In the genomic region with DNA sequence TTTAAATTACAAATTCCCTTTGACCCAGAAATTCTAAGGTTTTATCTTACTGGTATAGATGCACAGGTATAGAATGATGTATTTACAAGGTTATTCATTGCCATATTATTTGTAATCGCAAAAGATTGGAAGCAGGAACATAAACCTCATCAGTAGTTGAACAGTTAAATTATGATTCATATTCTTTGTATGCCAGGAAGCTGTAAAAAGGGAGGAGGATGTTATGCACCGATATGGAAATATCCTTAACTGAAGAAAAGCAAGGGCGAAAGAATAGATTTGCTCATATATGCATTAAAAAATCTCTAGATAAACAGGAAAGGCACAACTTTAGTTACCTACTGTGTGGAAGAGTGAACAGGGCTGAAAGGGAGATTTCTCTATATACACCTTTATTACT, we compare ENCODE assay signal across 18 cellular contexts. TPM values are rescaled to one million over a fixed set of nuclear protein-coding genes. Genes with fewer than 3 reads are reported as not detected.
DNase-seq lines count a peak whose midpoint lies in the region; ATAC-seq and TF ChIP-seq lines count a peak whose summit lies in the region.
"Had no signal": no experiment of that assay in that cellular context is flagged by ENCODE, and none has a peak within 500 bp of the region (broad histone marks: within the 10 kb centered on the region; RNA-seq: fewer than 3 reads in every experiment).

No MANE protein-coding gene starts in this region.

- H3K9me3 ChIP-seq in Panc1 (ENCODE audit: control insufficient read depth, insufficient read depth, low read depth, low read length) = no peaks in the 10 kb centered on the region
- no peaks in the 10 kb centered on the region for H3K9me3 ChIP-seq in colonic mucosa
- H3K9me3 ChIP-seq in osteoblast (ENCODE audit: low read depth, low read length) = no peaks in the 10 kb centered on the region
- H3K9me3 ChIP-seq in gastrocnemius medialis = no peaks in the 10 kb centered on the region

- intact Hi-C loops in Calu3 (cut with micrococcal nuclease; ENCODE audit: unreplicated experiment) = loop anchor here (5.0 kb wide), 1 partner anchor 35 kb away; a partner anchor contains a TSS
- intact Hi-C loops in Panc1 (cut with micrococcal nuclease; ENCODE audit: unreplicated experiment) = no loop called here
- intact Hi-C loops in colonic mucosa (cut with DNase I) = no loop called here
- intact Hi-C loops in gastrocnemius medialis (cut with DNase I; ENCODE audit: low total_unique reads) = no loop called here

- TF ChIP-seq CTCF in Calu3 (IDR thresholded peaks at IDR 0.05; ENCODE audit: unreplicated experiment) = no peak
- no peak for TF ChIP-seq CTCF in Panc1 (IDR thresholded peaks at IDR 0.05)
- no peak for TF ChIP-seq CTCF in colonic mucosa (IDR thresholded peaks at IDR 0.05)
- TF ChIP-seq CTCF in osteoblast (IDR thresholded peaks at IDR 0.05; ENCODE audit: extremely low read depth, low read depth, low read length) = no peak
- TF ChIP-seq CTCF in gastrocnemius medialis (IDR thresholded peaks at IDR 0.05 in 4 of 5, conservative IDR thresholded peaks at IDR 0.05 in 1 of 5) = no peak
- no peak for TF ChIP-seq CTCF in progenitor cell of endocrine pancreas (IDR thresholded peaks at IDR 0.05; ENCODE audit: unreplicated experiment)

- TF ChIP-seq POLR2A in gastrocnemius medialis (IDR thresholded peaks at IDR 0.05) = no peak

- peaks cover 83% of the 10 kb centered on the region for H3K79me2 ChIP-seq in osteoblast (ENCODE audit: insufficient read depth, low read length)

- BruUV-seq in Calu3 (replicated peaks; lab: Mats Ljungman, UMichigan) = TSS peak; percentile 77
- no TSS peak for BruUV-seq in Panc1 (replicated peaks; lab: Mats Ljungman, UMichigan)

- CTCF ChIA-PET in Calu3 (lab: Charles Lee) = no interaction called here
- CTCF ChIA-PET in Panc1 (lab: Charles Lee) = no interaction called here

- no peak overlapping the region for H2AFZ ChIP-seq in osteoblast (ENCODE audit: low read length)

- H3K9ac ChIP-seq in colonic mucosa (ENCODE audit: low read depth in 2 of 2, low read length in 2 of 2) = no peak overlapping the region

- H3K27ac Mint-ChIP-seq in Calu3 (ENCODE audit: unreplicated experiment) (peak overlapping the region; percentile 99), progenitor cell of endocrine pancreas (no peak overlapping the region)

- POLR2A ChIA-PET in Panc1 (lab: Charles Lee) = interaction anchor here (0.6 kb wide), 1 partner anchor 63 kb away, joined by 3 read pairs; no protein-coding TSS in a partner anchor

- H3K27me3 ChIP-seq in Panc1 (ENCODE audit: control insufficient read depth, insufficient read depth, low read length) (no peaks in the 10 kb centered on the region), colonic mucosa (no peaks in the 10 kb centered on the region), osteoblast (ENCODE audit: insufficient read depth, low read length) (no peaks in the 10 kb centered on the region), gastrocnemius medialis (no peaks in the 10 kb centered on the region)

- H4K20me1 ChIP-seq in osteoblast (ENCODE audit: insufficient read depth, low read length) = peaks cover 19% of the 10 kb centered on the region

- ATAC-seq in Panc1 (peak; percentile 41; the same call in 1 of the 2 replicates), HG03175 (IDR thresholded peaks at IDR 0.05; ENCODE audit: unreplicated experiment) (no peak), gastrocnemius medialis (no peak)
- ATAC-seq: left ventricle myocardium superior; stimulated activated naive CD8-positive, alpha-beta T cell treated with anti-CD3 and anti-CD28 coated beads, Interleukin-15, Interleukin-2, amounts not matched to agents 100 U/mL and 50 U/mL, for 24 hours had no signal

- peaks cover 57% of the 10 kb centered on the region for H3K4me1 Mint-ChIP-seq in Calu3 (ENCODE audit: low read depth, unreplicated experiment)
- peaks cover 15% of the 10 kb centered on the region for H3K4me1 Mint-ChIP-seq in progenitor cell of endocrine pancreas (ENCODE audit: low read depth)

- no peak overlapping the region for H3K4me3 ChIP-seq in Panc1 (ENCODE audit: low read depth in 2 of 2, low read length in 2 of 2)
- no peak overlapping the region for H3K4me3 ChIP-seq in colonic mucosa
- H3K4me3 ChIP-seq in osteoblast (ENCODE audit: insufficient read depth, low read length) = no peak overlapping the region
- no peak overlapping the region for H3K4me3 ChIP-seq in gastrocnemius medialis

- H3K27me3 Mint-ChIP-seq in Calu3 (ENCODE audit: unreplicated experiment) (no peaks in the 10 kb centered on the region), progenitor cell of endocrine pancreas (no peaks in the 10 kb centered on the region)
- H3K27me3 Mint-ChIP-seq: naive B cell had no signal

- H3K4me1 ChIP-seq in Panc1 (ENCODE audit: control insufficient read depth, insufficient read depth, low read length) = peaks cover 24% of the 10 kb centered on the region
- H3K4me1 ChIP-seq in colonic mucosa = no peaks in the 10 kb centered on the region
- H3K4me1 ChIP-seq in osteoblast (ENCODE audit: insufficient read depth, low read length) = peaks cover 35% of the 10 kb centered on the region
- peaks cover 4 to 11% of the 10 kb centered on the region in 2 donors for H3K4me1 ChIP-seq in gastrocnemius medialis

- in situ Hi-C loops in Panc1 (cut with HindIII; ENCODE audit: low pct_unique_long_range_greater_than_20kb, low sequenced_read_pairs) = no loop called here
- in situ Hi-C loops in gastrocnemius medialis (cut with MboI; ENCODE audit: low sequenced_read_pairs in 4 of 4) = no loop called here

- peak overlapping the region; percentile 57 for H3K4me3 Mint-ChIP-seq in Calu3 (ENCODE audit: low read depth, unreplicated experiment)
- H3K4me3 Mint-ChIP-seq in progenitor cell of endocrine pancreas (ENCODE audit: low read depth) = no peak overlapping the region
- H3K4me3 Mint-ChIP-seq: naive B cell had no signal

- DNase-seq in Calu3 (no peak), Panc1 (ENCODE audit: low read depth, low spot score) (no peak), colonic mucosa (no peak), osteoblast (ENCODE audit: insufficient read length, low spot score, missing footprints) (peak; percentile 84), gastrocnemius medialis (no peak), progenitor cell of endocrine pancreas (ENCODE audit: low spot score, unreplicated experiment) (no peak), NCI-H82 treated with DMSO at 0.1 percent for 48 hours (lab: John Stamatoyannopoulos, UW; ENCODE audit: unreplicated experiment) (no peak)
- DNase-seq: activated CD8-positive, alpha-beta memory T cell treated with anti-CD3 and anti-CD28 coated beads for 24 hours; anterior cingulate cortex; cortex of kidney; DMS 273 treated with DMSO at 0.1 percent for 48 hours; left ventricle myocardium superior; naive B cell; NCI-H187 treated with DMSO at 0.1 percent for 48 hours; NCI-H510A; stimulated activated naive CD8-positive, alpha-beta T cell treated with anti-CD3 and anti-CD28 coated beads, Interleukin-15, Interleukin-2, amounts not matched to agents 100 U/mL and 50 U/mL, for 24 hours; WERI-Rb-1 had no signal

- no peaks in the 10 kb centered on the region for H3K9me3 Mint-ChIP-seq in Calu3 (ENCODE audit: low read depth, unreplicated experiment)
- H3K9me3 Mint-ChIP-seq in progenitor cell of endocrine pancreas (ENCODE audit: low read depth) = no peaks in the 10 kb centered on the region
- H3K9me3 Mint-ChIP-seq: naive B cell had no signal

- no peak overlapping the region for H3K27ac ChIP-seq in Panc1 (ENCODE audit: low read length)
- peak overlapping the region; percentile 54 for H3K27ac ChIP-seq in colonic mucosa
- peak overlapping the region; percentile 53 for H3K27ac ChIP-seq in osteoblast (ENCODE audit: low read depth, low read length)
- H3K27ac ChIP-seq in gastrocnemius medialis = no peak overlapping the region
- H3K27ac ChIP-seq: WERI-Rb-1 had no signal

- H3K4me2 ChIP-seq in osteoblast (ENCODE audit: insufficient read depth, low read length) = peak overlapping the region; percentile 58

- H3K36me3 Mint-ChIP-seq in Calu3 (ENCODE audit: insufficient read depth, unreplicated experiment) (peaks cover 37% of the 10 kb centered on the region), progenitor cell of endocrine pancreas (ENCODE audit: insufficient read depth) (peaks cover 14% of the 10 kb centered on the region)
- H3K36me3 Mint-ChIP-seq: naive B cell had no signal

- H3K36me3 ChIP-seq in Panc1 (ENCODE audit: control insufficient read depth, insufficient read depth, low read length) (no peaks in the 10 kb centered on the region), colonic mucosa (no peaks in the 10 kb centered on the region), osteoblast (ENCODE audit: insufficient read depth, low read length) (no peaks in the 10 kb centered on the region), gastrocnemius medialis (no peaks in the 10 kb centered on the region)

RNA-seq across cellular contexts. Expression of a gene that starts 36.7 kb away (rescaled TPM):
- 76.5 and 84.0 TPM in 2 replicates for total RNA-seq in Calu3 (2022)
- total RNA-seq in Panc1 (2021; ENCODE audit: unreplicated experiment) = 101 TPM
- 80.7 TPM for polyA plus RNA-seq in Panc1 (2012; ENCODE audit: insufficient read length)
- 10 to 100 TPM; 46.9 to 47.5 TPM for total RNA-seq in colonic mucosa
- 93.7 and 110 TPM in 2 replicates for total RNA-seq in osteoblast
- 10 to 100 TPM; 36.3 to 90.6 (median 46.0) TPM for total RNA-seq in gastrocnemius medialis
- total RNA-seq in progenitor cell of endocrine pancreas = 70.1 and 70.8 TPM in 2 replicates

Comparison
In these comparisons a context has a peak if more than half of its experiments do, and no peak if none do; other contexts are left out.
1. H3K27ac ChIP-seq: peak in colonic mucosa (single experiment) and osteoblast (single experiment); none in Panc1 (single experiment) and gastrocnemius medialis (0 of 4).